In genomic region chr5:133293953-133294352, GRCh38 we compare ENCODE assay signal across 12 cellular contexts.
"Had no signal": no experiment of that assay in that cellular context is flagged by ENCODE, and none has a peak within 500 bp of the region (broad histone marks: within the 10 kb centered on the region; RNA-seq: fewer than 3 reads in every experiment).

No MANE protein-coding gene starts in this region.

- H3K9me3 ChIP-seq: colonic mucosa, gastroesophageal sphincter, pancreas had no signal

- H3K27me3 ChIP-seq: colonic mucosa, gastroesophageal sphincter, pancreas had no signal

- ATAC-seq: activated naive CD4-positive, alpha-beta T cell treated with anti-CD3 and anti-CD28 coated beads, Interleukin-2, amount 50 U/mL, for 72 hours; activated T-cell treated with anti-CD3 and anti-CD28 coated beads, Interleukin-2, amount 50 U/mL, for 72 hours; gastroesophageal sphincter; pancreas; sciatic nerve had no signal

- H3K36me3 ChIP-seq: colonic mucosa, gastroesophageal sphincter, pancreas had no signal

- H3K4me1 ChIP-seq: colonic mucosa, gastroesophageal sphincter, pancreas had no signal

- DNase-seq: activated CD4-positive, alpha-beta T cell treated with anti-CD3 and anti-CD28 coated beads, Interleukin-2, amount 10 ng/mL, durations not matched to agents 7 days and 5 days; activated CD8-positive, alpha-beta memory T cell treated with anti-CD3 and anti-CD28 coated beads, Interleukin-2, amount 50 U/mL, for 48 hours; activated gamma-delta T cell; activated T-cell treated with anti-CD3 and anti-CD28 coated beads, Interleukin-2, amount 50 U/mL, for 72 hours; colonic mucosa; islet precursor cell; mammary epithelial cell; naive B cell; pancreas had no signal

- H3K27ac ChIP-seq: colonic mucosa, gastroesophageal sphincter, pancreas had no signal

- H3K4me3 ChIP-seq: colonic mucosa, gastroesophageal sphincter, pancreas had no signal
